In genomic region chr6:27753668-27754407, GRCh38 we compare ENCODE assay signal across 8 cellular contexts.
DNase-seq lines count a peak whose midpoint lies in the region; ATAC-seq and TF ChIP-seq lines count a peak whose summit lies in the region.

No MANE protein-coding gene starts in this region.

- H3K4me3 ChIP-seq in GM12864 (ENCODE audit: low read depth, low read length) (peak overlapping the region; percentile 52), SU-DHL-6 (ENCODE audit: insufficient read depth, low read length, poor library complexity, severe bottlenecking) (peak overlapping the region; percentile 94), right atrium auricular region (peak overlapping the region; percentile 65 to 66)

- H3K4me1 ChIP-seq in right atrium auricular region: peaks cover 0 to 9% of the 10 kb centered on the region in 2 donors

- ATAC-seq in HG02588 (IDR thresholded peaks at IDR 0.05; ENCODE audit: unreplicated experiment) (peak; percentile 48), GM21528 (IDR thresholded peaks at IDR 0.05; ENCODE audit: low FRiP score, unreplicated experiment) (no peak)
- peak; percentile 86 for ATAC-seq in activated naive CD8-positive, alpha-beta T cell treated with anti-CD3 and anti-CD28 coated beads, Interleukin-2, amount 50 U/mL, for 24 hours

- H3K27ac ChIP-seq in SU-DHL-6 (ENCODE audit: low read depth, low read length) (no peak overlapping the region), right atrium auricular region (no peak overlapping the region)

- no peaks in the 10 kb centered on the region for H3K36me3 Mint-ChIP-seq in activated naive CD8-positive, alpha-beta T cell treated with anti-CD3 and anti-CD28 coated beads, Interleukin-2, amount 50 U/mL, for 24 hours (ENCODE audit: low read depth)

- peaks cover 22% of the 10 kb centered on the region for H3F3A ChIP-seq in SU-DHL-6 (ENCODE audit: insufficient read depth)

- H3K4me2 ChIP-seq in SU-DHL-6 (ENCODE audit: low read depth, low read length, poor library complexity, severe bottlenecking): peak overlapping the region; percentile 100

- H3K36me3 ChIP-seq in SU-DHL-6 (ENCODE audit: low read length) (no peaks in the 10 kb centered on the region), right atrium auricular region (no peaks in the 10 kb centered on the region)

- no peaks in the 10 kb centered on the region for H3K27me3 ChIP-seq in SU-DHL-6 (ENCODE audit: low read length)
- peaks cover 0 to 10% of the 10 kb centered on the region in 2 donors for H3K27me3 ChIP-seq in right atrium auricular region

- no peaks in the 10 kb centered on the region for H4K20me1 ChIP-seq in SU-DHL-6 (ENCODE audit: low read depth, low read length)

- H3K4me3 Mint-ChIP-seq in activated naive CD8-positive, alpha-beta T cell treated with anti-CD3 and anti-CD28 coated beads, Interleukin-2, amount 50 U/mL, for 24 hours: peak overlapping the region; percentile 97

- peak overlapping the region; percentile 100 for H3K27ac Mint-ChIP-seq in activated naive CD8-positive, alpha-beta T cell treated with anti-CD3 and anti-CD28 coated beads, Interleukin-2, amount 50 U/mL, for 24 hours

- peak; percentile 77 for DNase-seq in GM12864 (ENCODE audit: low read depth)
- peak; percentile 60 for DNase-seq in NCI-H1092 treated with DMSO at 0.1 percent for 48 hours (lab: John Stamatoyannopoulos, UW)
- DNase-seq in activated naive CD8-positive, alpha-beta T cell treated with anti-CD3 and anti-CD28 coated beads, Interleukin-2, amount 50 U/mL, for 24 hours: peak; percentile 80
- DNase-seq in right atrium auricular region (ENCODE audit: low spot score): no peak
- DNase-seq in retina: peak; percentile 71

- H3K9me3 ChIP-seq in SU-DHL-6 (ENCODE audit: insufficient read depth, low read length): no peaks in the 10 kb centered on the region
- H3K9me3 ChIP-seq in right atrium auricular region: no peaks in the 10 kb centered on the region

- H3K9ac ChIP-seq in SU-DHL-6 (ENCODE audit: low read length): peak overlapping the region; percentile 50

- no peaks in the 10 kb centered on the region for H3K9me3 Mint-ChIP-seq in activated naive CD8-positive, alpha-beta T cell treated with anti-CD3 and anti-CD28 coated beads, Interleukin-2, amount 50 U/mL, for 24 hours

- no peaks in the 10 kb centered on the region for H3K9me2 ChIP-seq in SU-DHL-6 (replicated peaks; ENCODE audit: insufficient read depth, low read length)

- TF ChIP-seq CTCF in GM12864 (IDR thresholded peaks at IDR 0.05; ENCODE audit: low read depth, low read length, missing control alignments) (peak; percentile 23), SU-DHL-6 (IDR thresholded peaks at IDR 0.05; ENCODE audit: insufficient read depth, low read length, poor library complexity, severe bottlenecking) (no peak), right atrium auricular region (IDR thresholded peaks at IDR 0.05) (no peak)

- H3K27me3 Mint-ChIP-seq in activated naive CD8-positive, alpha-beta T cell treated with anti-CD3 and anti-CD28 coated beads, Interleukin-2, amount 50 U/mL, for 24 hours: peaks cover 4% of the 10 kb centered on the region

- peak overlapping the region; percentile 94 for H2AFZ ChIP-seq in SU-DHL-6 (ENCODE audit: low read depth, low read length, severe bottlenecking)

- peaks cover 43% of the 10 kb centered on the region for H3K4me1 Mint-ChIP-seq in activated naive CD8-positive, alpha-beta T cell treated with anti-CD3 and anti-CD28 coated beads, Interleukin-2, amount 50 U/mL, for 24 hours

- no peaks in the 10 kb centered on the region for H3K79me2 ChIP-seq in SU-DHL-6 (ENCODE audit: insufficient read depth, low read length)
